ENCODE assay signal across 8 cellular contexts in genomic region chr10:11782793-11783557, GRCh38. TPM values are rescaled to one million over a fixed set of nuclear protein-coding genes. Genes with fewer than 3 reads are reported as not detected.
A peak's percentile ranks its signal among the peaks of the same experiment; 100 is the strongest.
DNase-seq lines count a peak whose midpoint lies in the region; ATAC-seq and TF ChIP-seq lines count a peak whose summit lies in the region.

No MANE protein-coding gene starts in this region.

- H3K4me1 Mint-ChIP-seq in endothelial cell (ENCODE audit: unreplicated experiment) = no peaks in the 10 kb centered on the region
- H3K4me1 Mint-ChIP-seq in naive thymus-derived CD4-positive, alpha-beta T cell = peaks cover 0 to 9% (median 0%) of the 10 kb centered on the region in 7 donors

- peaks cover 1% of the 10 kb centered on the region for H3K27me3 Mint-ChIP-seq in endothelial cell (ENCODE audit: unreplicated experiment)
- peaks cover 0 to 22% (median 4%) of the 10 kb centered on the region in 5 donors for H3K27me3 Mint-ChIP-seq in naive thymus-derived CD4-positive, alpha-beta T cell

- DNase-seq in AG08395 (ENCODE audit: low spot score) = peak; percentile 69
- DNase-seq in GM10248 (ENCODE audit: extremely low spot score) = peak; percentile 72
- peak; percentile 9 for DNase-seq in HPDE6-E6E7 (ENCODE audit: extremely low spot score)
- no peak for DNase-seq in Peyer's patch
- peak; percentile 24 for DNase-seq in endothelial cell (ENCODE audit: low spot score)
- DNase-seq in naive thymus-derived CD4-positive, alpha-beta T cell = peak in 5 of 9 donors; percentile 36 to 63 (median 42)
- DNase-seq in UCSD-AML1 (lab: John Stamatoyannopoulos, UW; ENCODE audit: unreplicated experiment) = no peak
- no peak for DNase-seq in activated effector memory CD4-positive, alpha-beta T cell treated with anti-CD3 and anti-CD28 coated beads, Interleukin-2, amount 50 U/mL, for 16 hours

- TF ChIP-seq CTCF in GM10248 (IDR thresholded peaks at IDR 0.05; ENCODE audit: control extremely low read depth, extremely low read depth, low read depth, missing control alignments) = peak; percentile 58
- peak; percentile 55 to 74 (median 68) for TF ChIP-seq CTCF in Peyer's patch (IDR thresholded peaks at IDR 0.05)
- peak; percentile 93 for TF ChIP-seq CTCF in endothelial cell (IDR thresholded peaks at IDR 0.05; ENCODE audit: unreplicated experiment)

- no peaks in the 10 kb centered on the region for H3K9me3 ChIP-seq in Peyer's patch
- H3K9me3 ChIP-seq in naive thymus-derived CD4-positive, alpha-beta T cell (ENCODE audit: control insufficient read depth in 2 of 3, low read length in 3 of 3) = no peaks in the 10 kb centered on the region

- no peaks in the 10 kb centered on the region for H3K36me3 ChIP-seq in Peyer's patch
- no peaks in the 10 kb centered on the region for H3K36me3 ChIP-seq in naive thymus-derived CD4-positive, alpha-beta T cell (ENCODE audit: control insufficient read depth in 2 of 3, insufficient read depth in 3 of 3, low read length in 3 of 3)

- no peaks in the 10 kb centered on the region for H3K9me3 Mint-ChIP-seq in endothelial cell (ENCODE audit: unreplicated experiment)
- peaks cover 0 to 5% (median 0%) of the 10 kb centered on the region in 11 donors for H3K9me3 Mint-ChIP-seq in naive thymus-derived CD4-positive, alpha-beta T cell

- no peaks in the 10 kb centered on the region for H3K27me3 ChIP-seq in Peyer's patch
- H3K27me3 ChIP-seq in naive thymus-derived CD4-positive, alpha-beta T cell (ENCODE audit: control insufficient read depth in 2 of 2, insufficient read depth in 2 of 2, low read length in 2 of 2) = no peaks in the 10 kb centered on the region

- POLR2A ChIA-PET in GM10248 (lab: Yijun Ruan, JAX) = interaction anchor here (0.6 kb wide), 1 partner anchor 527 kb away, joined by 4 read pairs; no protein-coding TSS in a partner anchor
- POLR2A ChIA-PET in naive thymus-derived CD4-positive, alpha-beta T cell (lab: Charles Lee) = no interaction called here

- ATAC-seq in naive thymus-derived CD4-positive, alpha-beta T cell = peak; percentile 63

- no peak overlapping the region for H3K27ac ChIP-seq in Peyer's patch
- no peak overlapping the region for H3K27ac ChIP-seq in naive thymus-derived CD4-positive, alpha-beta T cell (ENCODE audit: low read depth, low read length)

- TF ChIP-seq POLR2A in Peyer's patch (IDR thresholded peaks at IDR 0.05) = no peak

- H3K27ac Mint-ChIP-seq in endothelial cell (ENCODE audit: unreplicated experiment) = no peak overlapping the region
- no peak overlapping the region for H3K27ac Mint-ChIP-seq in naive thymus-derived CD4-positive, alpha-beta T cell

- CTCF ChIA-PET in GM10248 (lab: Yijun Ruan, JAX) = interaction anchor here (0.7 to 3.8 kb wide), 28 partner anchors 9 to 1319 kb away, joined by 3 to 20 read pairs (median 4); no protein-coding TSS in a partner anchor
- CTCF ChIA-PET in naive thymus-derived CD4-positive, alpha-beta T cell (lab: Charles Lee) = interaction anchor here (0.6 to 2.4 kb wide), 7 partner anchors 9 to 449 kb away, joined by 3 to 10 read pairs (median 4); no protein-coding TSS in a partner anchor

- no peak overlapping the region for H3K4me3 ChIP-seq in Peyer's patch
- no peak overlapping the region for H3K4me3 ChIP-seq in naive thymus-derived CD4-positive, alpha-beta T cell (ENCODE audit: low read length)

- no peaks in the 10 kb centered on the region for H3K36me3 Mint-ChIP-seq in endothelial cell (ENCODE audit: low read depth, unreplicated experiment)
- H3K36me3 Mint-ChIP-seq in naive thymus-derived CD4-positive, alpha-beta T cell = no peaks in the 10 kb centered on the region

- H3K4me3 Mint-ChIP-seq in endothelial cell (ENCODE audit: unreplicated experiment) = no peak overlapping the region
- no peak overlapping the region for H3K4me3 Mint-ChIP-seq in naive thymus-derived CD4-positive, alpha-beta T cell

- H3K4me1 ChIP-seq in Peyer's patch = no peaks in the 10 kb centered on the region
- no peaks in the 10 kb centered on the region for H3K4me1 ChIP-seq in naive thymus-derived CD4-positive, alpha-beta T cell (ENCODE audit: control insufficient read depth in 2 of 2, insufficient read depth in 2 of 2, low read length in 2 of 2)

- intact Hi-C loops in naive thymus-derived CD4-positive, alpha-beta T cell (cut with micrococcal nuclease) = loop anchor here (1.0 to 10.0 kb wide), 4 partner anchors 36 to 1292 kb away; no protein-coding TSS in a partner anchor

RNA-seq across cellular contexts. Expression of gene PROSER2, which starts 40.2 kb away (rescaled TPM):
- total RNA-seq in Peyer's patch = 10 to 100 TPM in 1 of 4 donors, 1 to 10 TPM in 3; 2.3 to 10.7 (median 3.7) TPM
- total RNA-seq in endothelial cell (ENCODE audit: unreplicated experiment) = 5.7 TPM
- total RNA-seq in naive thymus-derived CD4-positive, alpha-beta T cell = 1 to 10 TPM in 4 of 5 experiments, under 1 TPM in 1; 0.07 to 4.9 (median 1.8) TPM
- polyA plus RNA-seq in naive thymus-derived CD4-positive, alpha-beta T cell = 1 to 10 TPM; 2.5 to 3.0 TPM

RNA-seq across cellular contexts. Expression of gene ECHDC3, which starts 40.8 kb away (rescaled TPM):
- total RNA-seq in Peyer's patch (10 to 100 TPM in 1 of 4 donors, 1 to 10 TPM in 3; 2.0 to 16.5 (median 6.1) TPM), endothelial cell (ENCODE audit: unreplicated experiment) (6.1 TPM)
- 1 to 10 TPM in 1 of 5 experiments, under 1 TPM in 1, not detected in 3; 0.74 to 2.5 TPM for total RNA-seq in naive thymus-derived CD4-positive, alpha-beta T cell
- polyA plus RNA-seq in naive thymus-derived CD4-positive, alpha-beta T cell = under 1 TPM; 0.36 to 0.39 TPM

Comparison
In these comparisons a context has a peak if more than half of its experiments do, and no peak if none do; other contexts are left out.
1. DNase-seq: peak in AG08395 (single experiment), GM10248 (single experiment), HPDE6-E6E7 (single experiment), endothelial cell (single experiment) and naive thymus-derived CD4-positive, alpha-beta T cell (5 of 9); none in Peyer's patch (0 of 3), UCSD-AML1 (single experiment) and activated effector memory CD4-positive, alpha-beta T cell treated with anti-CD3 and anti-CD28 coated beads, Interleukin-2, amount 50 U/mL, for 16 hours (single experiment).
2. Peak in every context shown above with its lines, with median percentiles within 50 percentile points of each other: CTCF ChIP-seq.